ENCODE assay signal across 11 cellular contexts in the genomic region with DNA sequence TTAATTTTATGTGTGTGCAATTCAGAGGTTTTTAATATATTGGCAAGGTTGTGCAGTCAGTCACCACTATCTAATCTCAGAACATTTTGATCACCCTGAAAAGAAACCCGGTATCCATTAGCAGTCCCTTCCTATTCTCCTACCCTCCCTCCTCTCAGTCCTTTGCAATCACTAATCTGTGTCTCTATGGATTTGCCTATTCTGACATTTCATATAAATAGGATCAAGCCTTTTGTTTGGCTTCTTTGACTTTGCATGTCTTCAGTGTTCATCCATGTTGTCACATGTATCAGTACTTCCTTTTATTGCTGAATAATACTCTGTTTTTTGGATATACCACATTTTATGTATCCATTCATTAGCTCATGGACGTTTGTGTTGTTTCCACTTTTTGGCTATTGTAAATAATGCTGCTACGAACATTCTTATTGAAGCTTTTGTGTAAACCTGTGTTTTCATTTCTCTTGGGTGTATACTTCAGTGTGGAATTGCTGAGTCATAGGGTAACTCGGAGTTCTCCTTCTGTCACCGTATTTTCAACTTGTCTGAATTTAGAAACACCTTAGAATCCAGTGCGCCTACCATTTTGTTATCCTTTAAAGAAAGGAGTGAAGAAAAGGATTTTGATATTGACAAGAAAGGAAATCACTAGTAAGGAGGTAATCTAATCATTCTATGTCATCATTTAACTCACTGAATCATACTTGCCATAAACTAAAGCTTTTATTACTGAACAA. TPM values are rescaled to one million over a fixed set of nuclear protein-coding genes. Genes with fewer than 3 reads are reported as not detected.
DNase-seq lines count a peak whose midpoint lies in the region; ATAC-seq and TF ChIP-seq lines count a peak whose summit lies in the region.
"Had no signal": no experiment of that assay in that cellular context is flagged by ENCODE, and none has a peak within 500 bp of the region (broad histone marks: within the 10 kb centered on the region; RNA-seq: fewer than 3 reads in every experiment).

No MANE protein-coding gene starts in this region.

- peaks cover 35% of the 10 kb centered on the region for H3K4me1 Mint-ChIP-seq in stimulated activated naive CD8-positive, alpha-beta T cell treated with anti-CD3 and anti-CD28 coated beads, Interleukin-15, Interleukin-2, amounts not matched to agents 100 ng/mL and 50 ng/mL, for 24 hours (ENCODE audit: low read depth)
- H3K4me1 Mint-ChIP-seq in stimulated activated naive CD8-positive, alpha-beta T cell treated with anti-CD3 and anti-CD28 coated beads, Interleukin-15, amount 100 ng/mL, for 72 hours: peaks cover 37% of the 10 kb centered on the region

- H3K27ac Mint-ChIP-seq in stimulated activated naive CD8-positive, alpha-beta T cell treated with anti-CD3 and anti-CD28 coated beads, Interleukin-15, Interleukin-2, amounts not matched to agents 100 ng/mL and 50 ng/mL, for 24 hours: peak overlapping the region; percentile 42
- H3K27ac Mint-ChIP-seq in stimulated activated naive CD8-positive, alpha-beta T cell treated with anti-CD3 and anti-CD28 coated beads, Interleukin-15, amount 100 ng/mL, for 72 hours: no peak overlapping the region

- ATAC-seq in stimulated activated naive CD8-positive, alpha-beta T cell treated with anti-CD3 and anti-CD28 coated beads, Interleukin-15, amount 100 ng/mL, for 72 hours: no peak
- ATAC-seq in HG03521 (IDR thresholded peaks at IDR 0.05; ENCODE audit: unreplicated experiment): no peak

- no peaks in the 10 kb centered on the region for H3K36me3 ChIP-seq in urinary bladder (ENCODE audit: insufficient read depth)

- TF ChIP-seq CTCF in dorsolateral prefrontal cortex (IDR thresholded peaks at IDR 0.05 in 54 of 56, conservative IDR thresholded peaks at IDR 0.05 in 2 of 56; ENCODE audit: low read depth in 1 of 56, partially characterized antibody in 56 of 56): no peak

- intact Hi-C loops in dorsolateral prefrontal cortex (cut with DNase I): loop anchor here in 1 of 2 donors (10.0 kb wide), 1 partner anchor 197 kb away; the partner anchor contains the start of gene DHDDS

- H3K27ac ChIP-seq in dorsolateral prefrontal cortex: peak overlapping the region in 42 of 59 donors; percentile 0 to 99 (median 92)
- H3K27ac ChIP-seq in urinary bladder (ENCODE audit: low read depth): peak overlapping the region; percentile 23
- H3K27ac ChIP-seq: WERI-Rb-1 had no signal

- H3K27me3 ChIP-seq in dorsolateral prefrontal cortex: no peaks in the 10 kb centered on the region

- no peak for DNase-seq in stimulated activated naive CD8-positive, alpha-beta T cell treated with anti-CD3 and anti-CD28 coated beads, Interleukin-15, amount 100 ng/mL, for 72 hours
- DNase-seq in RPMI7951 (ENCODE audit: low read depth) (peak; percentile 44), dorsolateral prefrontal cortex (no peak), NAMALWA (ENCODE audit: low spot score) (no peak)
- DNase-seq in activated effector memory CD4-positive, alpha-beta T cell treated with Interleukin-2 at 50 U/mL for 16 hours: no peak
- DNase-seq: effector CD8-positive, alpha-beta T cell; WERI-Rb-1 had no signal

- H3K4me3 ChIP-seq in dorsolateral prefrontal cortex: peak overlapping the region in 8 of 59 donors; percentile 1 to 14 (median 3)
- H3K4me3 ChIP-seq in urinary bladder (ENCODE audit: low read depth, low read length): no peak overlapping the region

- H3K27me3 Mint-ChIP-seq in stimulated activated naive CD8-positive, alpha-beta T cell treated with anti-CD3 and anti-CD28 coated beads, Interleukin-15, Interleukin-2, amounts not matched to agents 100 ng/mL and 50 ng/mL, for 24 hours: no peaks in the 10 kb centered on the region
- no peaks in the 10 kb centered on the region for H3K27me3 Mint-ChIP-seq in stimulated activated naive CD8-positive, alpha-beta T cell treated with anti-CD3 and anti-CD28 coated beads, Interleukin-15, amount 100 ng/mL, for 72 hours

- peak overlapping the region; percentile 22 for H3K4me3 Mint-ChIP-seq in stimulated activated naive CD8-positive, alpha-beta T cell treated with anti-CD3 and anti-CD28 coated beads, Interleukin-15, Interleukin-2, amounts not matched to agents 100 ng/mL and 50 ng/mL, for 24 hours
- peak overlapping the region in 1 of 2 donors; percentile 42 for H3K4me3 Mint-ChIP-seq in stimulated activated naive CD8-positive, alpha-beta T cell treated with anti-CD3 and anti-CD28 coated beads, Interleukin-15, amount 100 ng/mL, for 72 hours

- no peaks in the 10 kb centered on the region for H3K9me3 Mint-ChIP-seq in stimulated activated naive CD8-positive, alpha-beta T cell treated with anti-CD3 and anti-CD28 coated beads, Interleukin-15, Interleukin-2, amounts not matched to agents 100 ng/mL and 50 ng/mL, for 24 hours
- no peaks in the 10 kb centered on the region for H3K9me3 Mint-ChIP-seq in stimulated activated naive CD8-positive, alpha-beta T cell treated with anti-CD3 and anti-CD28 coated beads, Interleukin-15, amount 100 ng/mL, for 72 hours

- WGBS in urinary bladder: 78% methylated on average over 6 of the region's 6 CpGs

- peaks cover 41% of the 10 kb centered on the region for H3K36me3 Mint-ChIP-seq in stimulated activated naive CD8-positive, alpha-beta T cell treated with anti-CD3 and anti-CD28 coated beads, Interleukin-15, Interleukin-2, amounts not matched to agents 100 ng/mL and 50 ng/mL, for 24 hours (ENCODE audit: low read depth)

- no peaks in the 10 kb centered on the region for H3K4me1 ChIP-seq in urinary bladder (ENCODE audit: insufficient read depth)

RNA-seq across cellular contexts. Expression of gene CEP85, which starts 3.4 kb away (rescaled TPM):
- 27.8 and 30.5 TPM in 2 replicates for total RNA-seq in RPMI7951 (2014; rRNA removed; shearing (Covaris generic))
- total RNA-seq in dorsolateral prefrontal cortex (10 to 100 TPM; 11.3 to 55.4 (median 22.9) TPM), urinary bladder (13.5 TPM)
- 4.3 TPM for polyA plus RNA-seq in urinary bladder

RNA-seq across cellular contexts. Expression of gene SH3BGRL3, which starts 42.5 kb away (rescaled TPM):
- 224 and 307 TPM in 2 replicates for total RNA-seq in RPMI7951 (2014; rRNA removed; shearing (Covaris generic))
- total RNA-seq in dorsolateral prefrontal cortex: 100 to 1,000 TPM in 13 of 120 experiments, 10 to 100 TPM in 107; 50.9 to 144 (median 80.6) TPM
- 12.3 TPM for total RNA-seq in urinary bladder
- polyA plus RNA-seq in urinary bladder: 123 TPM

RNA-seq across cellular contexts. Expression of gene CATSPER4, which starts 47.0 kb away (rescaled TPM):
- not detected in 2 replicates for total RNA-seq in RPMI7951 (2014; rRNA removed; shearing (Covaris generic))
- total RNA-seq in dorsolateral prefrontal cortex (1 to 10 TPM in 1 of 120 experiments, under 1 TPM in 2, not detected in 117; 0.31 to 1.1 (median 0.51) TPM), urinary bladder (not detected)
- polyA plus RNA-seq in urinary bladder: not detected
- total RNA-seq: mesenteric fat pad had no signal
